In the genomic region with DNA sequence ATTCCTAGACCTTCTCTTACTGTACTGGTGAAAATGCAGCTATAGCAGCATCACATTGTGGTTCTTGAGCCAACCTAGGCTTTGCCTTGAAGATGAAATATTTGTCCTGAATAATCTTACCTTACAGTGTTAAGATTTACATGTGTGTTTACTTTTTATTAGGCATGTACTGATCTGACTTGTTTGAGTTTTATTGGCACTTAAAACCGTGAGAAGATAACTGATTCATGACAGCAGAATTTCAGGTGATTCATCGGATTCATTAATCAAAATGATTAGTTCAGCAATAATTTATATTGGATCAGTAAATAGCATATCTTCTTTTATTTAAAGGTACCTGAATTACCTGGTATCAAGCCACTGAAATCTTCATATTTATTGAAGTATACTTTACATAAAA, we compare ENCODE assay signal across 21 cellular contexts.
"Had no signal": no experiment of that assay in that cellular context is flagged by ENCODE, and none has a peak within 500 bp of the region (broad histone marks: within the 10 kb centered on the region; RNA-seq: fewer than 3 reads in every experiment).

No MANE protein-coding gene starts in this region.

- H3K27me3 ChIP-seq: colonic mucosa, gastroesophageal sphincter, neutrophil, spleen, testis, tibial nerve had no signal

- ATAC-seq: gastroesophageal sphincter; left cardiac atrium; left ventricle myocardium superior; naive thymus-derived CD4-positive, alpha-beta T cell; psoas muscle; sciatic nerve; stimulated activated memory B cell treated with anti-CD40 and anti-IgM and Interleukin-4, amounts not matched to agents 10 μg/mL and 1 μg/mL and 100 μg/mL, for 72 hours had no signal

- FAIRE-seq: kidney had no signal

- H3K36me3 ChIP-seq: colonic mucosa, gastroesophageal sphincter, neutrophil, spleen, tibial nerve had no signal

- DNase-seq: cerebellar nuclear complex; colonic mucosa; dermis blood vessel endothelial cell; glutamatergic neuron; immature natural killer cell; kidney; left cardiac atrium; left ventricle myocardium superior; naive thymus-derived CD4-positive, alpha-beta T cell; psoas muscle; retina; spleen; stimulated activated CD4-positive, alpha-beta T cell treated with anti-CD3 and anti-CD28 coated beads, Interleukin-15, amount 100 ng/mL, for 24 hours; stimulated activated CD4-positive, alpha-beta T cell treated with anti-CD3 and anti-CD28 coated beads, Interleukin-1b, Interleukin-23, amount 100 ng/mL, for 48 hours; stimulated activated CD4-positive, alpha-beta T cell treated with anti-CD3 and anti-CD28 coated beads, Interleukin-4, amount 100 ng/mL, for 24 hours; testis had no signal

- H3K4me1 ChIP-seq: colonic mucosa, gastroesophageal sphincter, psoas muscle, spleen, testis, tibial nerve had no signal

- H3K9me3 ChIP-seq: colonic mucosa, gastroesophageal sphincter, neutrophil, psoas muscle, spleen, testis, tibial nerve had no signal

- H3K4me3 ChIP-seq: colonic mucosa, gastroesophageal sphincter, psoas muscle, spleen, testis, tibial nerve had no signal

- H3K27ac ChIP-seq: colonic mucosa, gastroesophageal sphincter, neutrophil, psoas muscle, spleen, testis, tibial nerve had no signal
